Comparison of ENCODE assay signal across 19 cellular contexts in genomic region chr1:107362468-107362867, GRCh38.
A peak's percentile ranks its signal among the peaks of the same experiment; 100 is the strongest.
DNase-seq lines count a peak whose midpoint lies in the region; ATAC-seq and TF ChIP-seq lines count a peak whose summit lies in the region.
"Had no signal": no experiment of that assay in that cellular context is flagged by ENCODE, and none has a peak within 500 bp of the region (broad histone marks: within the 10 kb centered on the region; RNA-seq: fewer than 3 reads in every experiment).

No MANE protein-coding gene starts in this region.

- TF ChIP-seq CTCF in GM13977 (IDR thresholded peaks at IDR 0.05; ENCODE audit: extremely low read depth, insufficient read depth, missing control alignments) (no peak), spleen (IDR thresholded peaks at IDR 0.05 in 8 of 11, conservative IDR thresholded peaks at IDR 0.05 in 3 of 11) (no peak)
- TF ChIP-seq CTCF in CD4-positive, alpha-beta T cell (IDR thresholded peaks at IDR 0.05), result no peak

- H3K4me3 ChIP-seq in spleen, result no peak overlapping the region
- H3K4me3 ChIP-seq: colonic mucosa, SJCRH30 had no signal

- 72 to 97% (median 87%) methylated on average over 2 of the region's 2 CpGs for WGBS in spleen, 5 donors

- no peaks in the 10 kb centered on the region for H3K36me3 ChIP-seq in spleen
- H3K36me3 ChIP-seq: colonic mucosa, SJCRH30 had no signal

- DNase-seq in GM13977 (ENCODE audit: low spot score), result peak; percentile 28
- no peak for DNase-seq in spleen
- no peak for DNase-seq in CD4-positive, alpha-beta T cell
- DNase-seq in cerebellar nuclear complex (lab: John Stamatoyannopoulos, UW), result no peak
- no peak for DNase-seq in NCI-H2081 (lab: John Stamatoyannopoulos, UW)
- DNase-seq: activated CD4-positive, alpha-beta T cell treated with anti-CD3 and anti-CD28 coated beads for 1 hour; activated gamma-delta T cell treated with Interleukin-2 at 50 U/mL for 16 hours; colonic mucosa; mammary epithelial cell; NCI-H2029; NCI-H510A treated with DMSO at 0.1 percent for 48 hours; retina; SJCRH30 had no signal

- no peaks in the 10 kb centered on the region for H3K27me3 ChIP-seq in spleen (replicated peaks in 1 of 7)
- H3K27me3 ChIP-seq in CD4-positive, alpha-beta T cell (ENCODE audit: control insufficient read depth, insufficient read depth, low read length), result no peaks in the 10 kb centered on the region
- H3K27me3 ChIP-seq: colonic mucosa, SJCRH30 had no signal

- intact Hi-C loops in spleen (cut with DNase I; ENCODE audit: low total_unique reads), result no loop called here
- intact Hi-C loops in CD4-positive, alpha-beta T cell (cut with DNase I, micrococcal nuclease), result no loop called here

- POLR2A ChIA-PET in CD4-positive, alpha-beta T cell (lab: Charles Lee), result no interaction called here

- H3K36me3 Mint-ChIP-seq in CD4-positive, alpha-beta T cell (ENCODE audit: low read depth), result no peaks in the 10 kb centered on the region

- peak; percentile 76 for ATAC-seq in GM19455 (IDR thresholded peaks at IDR 0.05; ENCODE audit: unreplicated experiment)
- ATAC-seq in HG02759 (IDR thresholded peaks at IDR 0.05; ENCODE audit: unreplicated experiment), result peak; percentile 53
- ATAC-seq in HG03469 (IDR thresholded peaks at IDR 0.05; ENCODE audit: unreplicated experiment), result peak; percentile 51
- no peak for ATAC-seq in CD4-positive, alpha-beta T cell (ENCODE audit: poor library complexity)

- H3K9me3 Mint-ChIP-seq in CD4-positive, alpha-beta T cell, result no peaks in the 10 kb centered on the region
- H3K9me3 Mint-ChIP-seq: nephron; T-helper 2 cell treated with Interferon-gamma antibody and Interleukin-4, amounts not matched to agents 5 μg/mL and 100 μg/mL, for 36 hours had no signal

- H3K4me3 Mint-ChIP-seq in CD4-positive, alpha-beta T cell, result no peak overlapping the region
- H3K4me3 Mint-ChIP-seq: nephron; T-helper 2 cell treated with Interferon-gamma antibody and Interleukin-4, amounts not matched to agents 5 μg/mL and 100 μg/mL, for 36 hours had no signal

- no peaks in the 10 kb centered on the region for H3K27me3 Mint-ChIP-seq in CD4-positive, alpha-beta T cell

- no peak for TF ChIP-seq POLR2A in spleen (IDR thresholded peaks at IDR 0.05)

- in situ Hi-C loops in GM13977 (cut with MboI; ENCODE audit: low pct_unique_long_range_greater_than_20kb, low sequenced_read_pairs, unreplicated experiment), result no loop called here

- no peaks in the 10 kb centered on the region for H3K9me3 ChIP-seq in spleen
- H3K9me3 ChIP-seq in CD4-positive, alpha-beta T cell (ENCODE audit: control insufficient read depth, low read length), result no peaks in the 10 kb centered on the region
- H3K9me3 ChIP-seq: colonic mucosa, SJCRH30 had no signal

- peaks cover 0 to 9% (median 2%) of the 10 kb centered on the region in 6 donors for H3K4me1 ChIP-seq in spleen
- H3K4me1 ChIP-seq: colonic mucosa, SJCRH30 had no signal

- no peaks in the 10 kb centered on the region for H3K4me1 Mint-ChIP-seq in CD4-positive, alpha-beta T cell (ENCODE audit: low read depth)

- CTCF ChIA-PET in CD4-positive, alpha-beta T cell (lab: Charles Lee), result interaction anchor here (1.1 kb wide), 1 partner anchor 8 kb away, joined by 3 read pairs; no protein-coding TSS in a partner anchor

- H3K27ac Mint-ChIP-seq in CD4-positive, alpha-beta T cell, result no peak overlapping the region
- H3K27ac Mint-ChIP-seq: nephron; T-helper 2 cell treated with Interferon-gamma antibody and Interleukin-4, amounts not matched to agents 5 μg/mL and 100 μg/mL, for 36 hours had no signal

- H3K27ac ChIP-seq in spleen, result peak overlapping the region in 1 of 8 donors; percentile 9
- no peak overlapping the region for H3K27ac ChIP-seq in CD4-positive, alpha-beta T cell (ENCODE audit: low read depth, low read length)
- H3K27ac ChIP-seq: colonic mucosa, epithelial cell of prostate, SJCRH30 had no signal
